ENCODE assay signal across 19 cellular contexts in the genomic region with DNA sequence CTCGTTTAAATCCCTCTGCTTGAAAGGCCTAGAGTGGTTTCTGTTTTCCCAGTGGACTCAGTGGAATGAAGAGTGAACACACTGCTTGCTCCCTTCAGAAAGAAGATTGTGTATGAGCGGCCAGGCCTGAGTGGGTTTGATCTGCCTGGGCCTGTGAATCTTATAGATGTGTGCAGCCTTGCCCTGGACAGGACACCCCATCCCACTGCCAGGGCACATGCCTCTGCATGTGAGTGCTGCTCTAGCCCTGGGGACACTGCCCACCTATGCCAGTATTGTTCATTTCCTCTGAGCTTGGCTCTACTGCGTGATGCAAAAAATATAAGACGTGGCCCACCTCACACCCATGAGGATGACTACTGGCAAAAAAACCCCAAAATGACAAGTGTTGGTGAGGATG.
"Had no signal": no experiment of that assay in that cellular context is flagged by ENCODE, and none has a peak within 500 bp of the region (broad histone marks: within the 10 kb centered on the region; RNA-seq: fewer than 3 reads in every experiment).

No MANE protein-coding gene starts in this region.

- DNase-seq: cerebellar nuclear complex; colonic mucosa; dermis blood vessel endothelial cell; effector CD4-positive, alpha-beta T cell; erythroblast; foreskin keratinocyte; immature natural killer cell; left lung; lower lobe of right lung; stimulated activated CD4-positive, alpha-beta T cell treated with anti-CD3 and anti-CD28 coated beads, Interleukin-2, amount 100 ng/mL, for 24 hours; stimulated activated CD4-positive, alpha-beta T cell treated with anti-CD3 and anti-CD28 coated beads, Interleukin-4, amount 100 ng/mL, for 4 hours; stimulated activated naive B cell treated with anti-CD40 and anti-IgM and Interleukin-4, amounts not matched to agents 10 μg/mL and 1 μg/mL and 100 μg/mL, for 72 hours; stimulated activated naive CD8-positive, alpha-beta T cell treated with anti-CD3 and anti-CD28 coated beads, Interleukin-15, amount 100 ng/mL, for 72 hours; transverse colon had no signal

- H3K27me3 ChIP-seq: colonic mucosa, transverse colon had no signal

- ATAC-seq: foreskin keratinocyte; left lung; lower lobe of right lung; sciatic nerve; stimulated activated naive B cell treated with anti-CD40 and anti-IgM and Interleukin-4, amounts not matched to agents 10 μg/mL and 1 μg/mL and 100 μg/mL, for 72 hours; stimulated activated naive CD8-positive, alpha-beta T cell treated with anti-CD3 and anti-CD28 coated beads, Interleukin-15, amount 100 ng/mL, for 72 hours had no signal

- H3K9me3 ChIP-seq: colonic mucosa, left lung, lower lobe of right lung, neutrophil, thoracic aorta, transverse colon had no signal

- H3K4me1 Mint-ChIP-seq: immature natural killer cell had no signal

- H3K4me3 ChIP-seq: colonic mucosa, left lung, lower lobe of right lung, thoracic aorta, transverse colon had no signal

- H3K36me3 Mint-ChIP-seq: immature natural killer cell had no signal

- H3K27ac ChIP-seq: colonic mucosa, foreskin keratinocyte, left lung, lower lobe of right lung, neutrophil, thoracic aorta, transverse colon had no signal

- H3K4me1 ChIP-seq: colonic mucosa, left lung, lower lobe of right lung had no signal

- H3K9me3 Mint-ChIP-seq: endodermal cell; nephron; stimulated activated naive CD8-positive, alpha-beta T cell treated with anti-CD3 and anti-CD28 coated beads, Interleukin-15, amount 100 ng/mL, for 72 hours had no signal

- H3K36me3 ChIP-seq: colonic mucosa, left lung, lower lobe of right lung, neutrophil, thoracic aorta, transverse colon had no signal

- H3K4me3 Mint-ChIP-seq: endodermal cell; immature natural killer cell; nephron; stimulated activated naive B cell treated with anti-CD40 and anti-IgM and Interleukin-4, amounts not matched to agents 10 μg/mL and 1 μg/mL and 100 μg/mL, for 72 hours; stimulated activated naive CD8-positive, alpha-beta T cell treated with anti-CD3 and anti-CD28 coated beads, Interleukin-15, amount 100 ng/mL, for 72 hours had no signal

- H3K27ac Mint-ChIP-seq: endodermal cell; immature natural killer cell; nephron; stimulated activated naive B cell treated with anti-CD40 and anti-IgM and Interleukin-4, amounts not matched to agents 10 μg/mL and 1 μg/mL and 100 μg/mL, for 72 hours had no signal
